In genomic region chr10:43124094-43124521, GRCh38 we compare ENCODE assay signal across 20 cellular contexts.
"Had no signal": no experiment of that assay in that cellular context is flagged by ENCODE, and none has a peak within 500 bp of the region (broad histone marks: within the 10 kb centered on the region; RNA-seq: fewer than 3 reads in every experiment).

No MANE protein-coding gene starts in this region.

- H3K27ac Mint-ChIP-seq: activated CD4-positive, alpha-beta T cell treated with anti-CD3 and anti-CD28 coated beads for 36 hours; activated CD8-positive, alpha-beta T cell treated with anti-CD3 and anti-CD28 coated beads, Interleukin-2, amount 10 ng/mL, durations not matched to agents 7 days and 5 days; activated naive CD8-positive, alpha-beta T cell treated with anti-CD3 and anti-CD28 coated beads, Interleukin-2, amount 10 ng/mL, durations not matched to agents 7 days and 5 days had no signal

- H3K36me3 ChIP-seq: breast epithelium, esophagus squamous epithelium, heart right ventricle, left lung, stomach, thoracic aorta, uterus had no signal

- H3K27me3 ChIP-seq: breast epithelium, dorsolateral prefrontal cortex, esophagus squamous epithelium, heart right ventricle, left lung, stomach, uterus had no signal

- H3K4me3 ChIP-seq: breast epithelium, dorsolateral prefrontal cortex, esophagus squamous epithelium, heart right ventricle, left lung, stomach, thoracic aorta, uterus had no signal

- H2AFZ ChIP-seq: parathyroid adenoma had no signal

- H3K9ac ChIP-seq: parathyroid adenoma had no signal

- ATAC-seq: activated CD4-positive, alpha-beta T cell treated with anti-CD3 and anti-CD28 coated beads for 36 hours; activated CD8-positive, alpha-beta T cell treated with anti-CD3 and anti-CD28 coated beads, Interleukin-2, amount 10 ng/mL, durations not matched to agents 7 days and 5 days; heart right ventricle had no signal

- DNase-seq: activated CD4-positive, alpha-beta T cell treated with anti-CD3 and anti-CD28 coated beads for 36 hours; activated CD8-positive, alpha-beta T cell treated with anti-CD3 and anti-CD28 coated beads, Interleukin-2, amount 10 ng/mL, durations not matched to agents 7 days and 5 days; activated gamma-delta T cell; activated naive CD8-positive, alpha-beta T cell treated with anti-CD3 and anti-CD28 coated beads, Interleukin-2, amount 10 ng/mL, durations not matched to agents 7 days and 5 days; esophagus squamous epithelium; foreskin melanocyte; heart right ventricle; mesenchymal stem cell; retina; stimulated activated CD4-positive, alpha-beta T cell treated with anti-CD3 and anti-CD28 coated beads, Interleukin-15, amount 100 ng/mL, for 24 hours; stimulated activated CD4-positive, alpha-beta T cell treated with anti-CD3 and anti-CD28 coated beads, Interleukin-4, amount 100 ng/mL, for 24 hours; T-helper 9 cell; uterus had no signal

- H3K79me2 ChIP-seq: parathyroid adenoma had no signal

- H3K27me3 Mint-ChIP-seq: activated CD4-positive, alpha-beta T cell treated with anti-CD3 and anti-CD28 coated beads for 36 hours; activated naive CD8-positive, alpha-beta T cell treated with anti-CD3 and anti-CD28 coated beads, Interleukin-2, amount 10 ng/mL, durations not matched to agents 7 days and 5 days had no signal

- H3K36me3 Mint-ChIP-seq: activated naive CD8-positive, alpha-beta T cell treated with anti-CD3 and anti-CD28 coated beads, Interleukin-2, amount 10 ng/mL, durations not matched to agents 7 days and 5 days had no signal

- H3K4me1 ChIP-seq: breast epithelium, parathyroid adenoma, uterus had no signal

- H3K27ac ChIP-seq: breast epithelium, dorsolateral prefrontal cortex, heart right ventricle, left lung, parathyroid adenoma, stomach, thoracic aorta, uterus had no signal

- H3K9me3 Mint-ChIP-seq: activated naive CD8-positive, alpha-beta T cell treated with anti-CD3 and anti-CD28 coated beads, Interleukin-2, amount 10 ng/mL, durations not matched to agents 7 days and 5 days; neural crest cell had no signal

- H3K4me3 Mint-ChIP-seq: activated CD4-positive, alpha-beta T cell treated with anti-CD3 and anti-CD28 coated beads for 36 hours; activated CD8-positive, alpha-beta T cell treated with anti-CD3 and anti-CD28 coated beads, Interleukin-2, amount 10 ng/mL, durations not matched to agents 7 days and 5 days; activated naive CD8-positive, alpha-beta T cell treated with anti-CD3 and anti-CD28 coated beads, Interleukin-2, amount 10 ng/mL, durations not matched to agents 7 days and 5 days; neural crest cell had no signal

- H3K9me3 ChIP-seq: breast epithelium, esophagus squamous epithelium, heart right ventricle, left lung, stomach, thoracic aorta, uterus had no signal
